Comparison of ENCODE assay signal across 9 cellular contexts in genomic region chr16:1003551-1004347, GRCh38. TPM values are rescaled to one million over a fixed set of nuclear protein-coding genes. Genes with fewer than 3 reads are reported as not detected.
DNase-seq lines count a peak whose midpoint lies in the region; ATAC-seq and TF ChIP-seq lines count a peak whose summit lies in the region.
"Had no signal": no experiment of that assay in that cellular context is flagged by ENCODE, and none has a peak within 500 bp of the region (broad histone marks: within the 10 kb centered on the region; RNA-seq: fewer than 3 reads in every experiment).

No MANE protein-coding gene starts in this region.

- no peaks in the 10 kb centered on the region for H4K20me1 ChIP-seq in osteoblast (ENCODE audit: insufficient read depth, low read length)

- H3K9me3 ChIP-seq in CD4-positive, alpha-beta memory T cell (ENCODE audit: control insufficient read depth in 1 of 2, low read length in 2 of 2): no peaks in the 10 kb centered on the region
- H3K9me3 ChIP-seq in osteoblast (ENCODE audit: low read depth, low read length) (no peaks in the 10 kb centered on the region), psoas muscle (no peaks in the 10 kb centered on the region)

- H3K27me3 Mint-ChIP-seq in CD4-positive, alpha-beta memory T cell: peaks cover 0 to 2% of the 10 kb centered on the region in 2 donors

- H3K27me3 ChIP-seq in CD4-positive, alpha-beta memory T cell (ENCODE audit: insufficient read depth, low read length): no peaks in the 10 kb centered on the region
- H3K27me3 ChIP-seq in osteoblast (ENCODE audit: insufficient read depth, low read length) (peaks cover 29% of the 10 kb centered on the region), psoas muscle (ENCODE audit: insufficient read depth in 3 of 3, low read length in 2 of 3) (peaks cover 0 to 64% (median 32%) of the 10 kb centered on the region in 3 donors)

- POLR2A ChIA-PET in CD4-positive, alpha-beta memory T cell (lab: Charles Lee; ENCODE audit: partially characterized antibody): interaction anchor here (1.0 to 6.4 kb wide), 6 partner anchors 12 to 308 kb away, joined by 3 to 49 read pairs (median 10); partner anchors contain the start of genes LMF1 and SOX8

- no peaks in the 10 kb centered on the region for H3K36me3 Mint-ChIP-seq in CD4-positive, alpha-beta memory T cell
- H3K36me3 Mint-ChIP-seq: naive B cell had no signal

- intact Hi-C loops in CD4-positive, alpha-beta memory T cell (cut with micrococcal nuclease): no loop called here
- intact Hi-C loops in psoas muscle (cut with DNase I): no loop called here

- TF ChIP-seq CTCF in osteoblast (IDR thresholded peaks at IDR 0.05; ENCODE audit: extremely low read depth, low read depth, low read length) (no peak), psoas muscle (IDR thresholded peaks at IDR 0.05) (no peak)

- H3K9me3 Mint-ChIP-seq in CD4-positive, alpha-beta memory T cell: no peaks in the 10 kb centered on the region
- H3K9me3 Mint-ChIP-seq: naive B cell had no signal

- H3K27ac ChIP-seq in CD4-positive, alpha-beta memory T cell (ENCODE audit: low read depth, low read length): peak overlapping the region; percentile 56
- H3K27ac ChIP-seq in osteoblast (ENCODE audit: low read depth, low read length): no peak overlapping the region
- no peak overlapping the region for H3K27ac ChIP-seq in psoas muscle

- H2AFZ ChIP-seq in osteoblast (ENCODE audit: low read length): no peak overlapping the region

- no peak for ATAC-seq in GM21786 (IDR thresholded peaks at IDR 0.05; ENCODE audit: unreplicated experiment)
- no peak for ATAC-seq in psoas muscle

- H3K4me3 Mint-ChIP-seq in CD4-positive, alpha-beta memory T cell: peak overlapping the region; percentile 80 to 92 (median 85)
- H3K4me3 Mint-ChIP-seq: naive B cell had no signal

- 77 to 84% (median 82%) methylated on average over 26 to 33 of the region's 33 CpGs for WGBS in psoas muscle, 3 donors

- H3K4me1 Mint-ChIP-seq in CD4-positive, alpha-beta memory T cell: peaks cover 10 to 43% (median 32%) of the 10 kb centered on the region in 4 donors

- no peaks in the 10 kb centered on the region for H3K79me2 ChIP-seq in osteoblast (ENCODE audit: insufficient read depth, low read length)

- peaks cover 41% of the 10 kb centered on the region for H3K4me1 ChIP-seq in CD4-positive, alpha-beta memory T cell (ENCODE audit: insufficient read depth, low read length)
- H3K4me1 ChIP-seq in osteoblast (ENCODE audit: insufficient read depth, low read length) (peaks cover 14% of the 10 kb centered on the region), psoas muscle (no peaks in the 10 kb centered on the region)

- no peaks in the 10 kb centered on the region for H3K36me3 ChIP-seq in CD4-positive, alpha-beta memory T cell (ENCODE audit: insufficient read depth, low read length)
- no peaks in the 10 kb centered on the region for H3K36me3 ChIP-seq in osteoblast (ENCODE audit: insufficient read depth, low read length)
- H3K36me3 ChIP-seq in psoas muscle (ENCODE audit: insufficient read depth in 1 of 2, low read depth in 1 of 2): no peaks in the 10 kb centered on the region

- H3K27ac Mint-ChIP-seq in CD4-positive, alpha-beta memory T cell: peak overlapping the region; percentile 83 to 97 (median 92)

- peak overlapping the region; percentile 13 for H3K4me2 ChIP-seq in osteoblast (ENCODE audit: insufficient read depth, low read length)

- CTCF ChIA-PET in CD4-positive, alpha-beta memory T cell (lab: Charles Lee; ENCODE audit: partially characterized antibody): interaction anchor here (1.6 to 2.1 kb wide), 2 partner anchors 9 to 53 kb away, joined by 4 to 7 read pairs; no protein-coding TSS in a partner anchor

- DNase-seq in CD4-positive, alpha-beta memory T cell: peak; percentile 63 to 68 (median 66)
- DNase-seq in RPMI7951 (ENCODE audit: low read depth): peak; percentile 52
- DNase-seq in activated T-helper 9 cell treated with anti-CD3 and anti-CD28 coated beads, Interleukin-2, amount 50 U/mL, for 16 hours (ENCODE audit: low read depth): peak; percentile 47
- DNase-seq in osteoblast (ENCODE audit: insufficient read length, low spot score, missing footprints): peak; percentile 96
- DNase-seq in cerebellum (ENCODE audit: low spot score): no peak
- DNase-seq in psoas muscle: no peak
- DNase-seq in mesenteric fat pad (ENCODE audit: low spot score): no peak
- DNase-seq: naive B cell had no signal

- peak overlapping the region; percentile 36 to 44 for H3K4me3 ChIP-seq in CD4-positive, alpha-beta memory T cell (ENCODE audit: low read length in 2 of 2)
- no peak overlapping the region for H3K4me3 ChIP-seq in osteoblast (ENCODE audit: insufficient read depth, low read length)
- no peak overlapping the region for H3K4me3 ChIP-seq in psoas muscle

RNA-seq across cellular contexts. Expression of gene SOX8, which starts 22.2 kb away (rescaled TPM):
- 1 to 10 TPM; 3.1 to 3.4 TPM for total RNA-seq in CD4-positive, alpha-beta memory T cell
- polyA plus RNA-seq in CD4-positive, alpha-beta memory T cell: 1 to 10 TPM in 1 of 2 donors, under 1 TPM in 1; 0.47 to 1.6 TPM
- 0.10 TPM in 1 of 2 replicates, not detected in the other for total RNA-seq in RPMI7951 (2014; rRNA removed; shearing (Covaris generic))
- under 0.01 TPM in 1 of 2 replicates, not detected in the other for total RNA-seq in osteoblast
- 18.6 TPM for total RNA-seq in cerebellum
- 1 to 10 TPM in 2 of 4 donors, under 1 TPM in 2; 0.57 to 2.1 (median 1.3) TPM for total RNA-seq in psoas muscle
- 1 to 10 TPM in 1 of 3 donors, under 1 TPM in 2; 0.45 to 5.0 (median 0.51) TPM for polyA plus RNA-seq in psoas muscle
- 1.3 TPM for total RNA-seq in mesenteric fat pad

RNA-seq across cellular contexts. Expression of gene LMF1, which starts 33.0 kb away (rescaled TPM):
- total RNA-seq in CD4-positive, alpha-beta memory T cell: 10 to 100 TPM; 50.0 to 59.7 TPM
- 10 to 100 TPM in 1 of 2 donors, 1 to 10 TPM in 1; 8.5 to 15.2 TPM for polyA plus RNA-seq in CD4-positive, alpha-beta memory T cell
- 16.0 and 20.4 TPM in 2 replicates for total RNA-seq in RPMI7951 (2014; rRNA removed; shearing (Covaris generic))
- total RNA-seq in osteoblast (25.3 and 35.8 TPM in 2 replicates), cerebellum (11.4 TPM), psoas muscle (1 to 10 TPM; 4.0 to 9.0 (median 6.8) TPM), mesenteric fat pad (16.0 TPM)
- 1 to 10 TPM; 1.9 to 2.7 (median 2.7) TPM for polyA plus RNA-seq in psoas muscle

Comparison
In these comparisons a context has a peak if more than half of its experiments do, and no peak if none do; other contexts are left out.
1. DNase-seq: peak in CD4-positive, alpha-beta memory T cell (5 of 5), RPMI7951 (single experiment), activated T-helper 9 cell treated with anti-CD3 and anti-CD28 coated beads, Interleukin-2, amount 50 U/mL, for 16 hours (single experiment) and osteoblast (single experiment); none in cerebellum (single experiment), psoas muscle (0 of 2) and mesenteric fat pad (single experiment).
2. H3K4me3 ChIP-seq: peak in CD4-positive, alpha-beta memory T cell (2 of 2); none in osteoblast (single experiment) and psoas muscle (single experiment).